Comparison of ENCODE assay signal across 1 cellular context in genomic region chr16:1175566-1176279, GRCh38.
TF ChIP-seq lines count a peak whose summit lies in the region.

No MANE protein-coding gene starts in this region.

TF ChIP-seq in WTC11, 78 proteins besides CTCF, POLR2A, EP300 and RAD21:
- TF ChIP-seq FOXP1 (CRISPR knock-in tag; IDR thresholded peaks at IDR 0.05; ENCODE audit: borderline replicate concordance) (peak; percentile 7; the same call in 1 of the 2 replicates), CREM (CRISPR knock-in tag; IDR thresholded peaks at IDR 0.05) (no peak)
